ENCODE assay signal across 15 cellular contexts in the genomic region with DNA sequence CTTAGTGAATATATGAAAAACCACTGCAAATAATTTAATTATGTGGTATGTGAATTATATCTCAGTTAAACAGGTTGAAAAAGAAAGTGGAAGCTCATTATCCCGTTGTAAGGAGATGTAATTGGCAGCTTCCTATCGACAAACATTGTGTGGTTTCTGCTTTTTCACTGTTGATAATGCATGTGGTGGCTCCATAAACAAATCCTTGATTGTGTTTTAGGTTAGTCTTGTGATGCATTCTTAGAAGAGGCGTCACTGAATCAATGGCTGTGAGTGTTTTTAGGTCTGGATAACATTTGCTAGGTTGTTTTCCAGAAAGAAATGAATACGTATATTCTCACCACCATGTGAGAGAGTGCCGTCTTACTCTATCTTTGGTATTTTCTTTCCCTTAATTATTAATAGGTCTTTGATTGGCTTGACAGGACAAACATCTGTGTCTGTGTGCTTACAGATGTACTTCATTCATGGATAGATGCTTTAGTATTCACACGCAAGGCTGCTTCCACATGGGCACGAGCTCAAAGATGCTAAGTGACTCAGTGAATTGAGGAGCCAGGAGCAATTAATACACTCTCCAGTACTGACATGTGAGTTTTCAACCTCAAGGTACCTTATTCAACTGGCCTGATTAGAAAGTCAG.
"Had no signal": no experiment of that assay in that cellular context is flagged by ENCODE, and none has a peak within 500 bp of the region (broad histone marks: within the 10 kb centered on the region; RNA-seq: fewer than 3 reads in every experiment).

No MANE protein-coding gene starts in this region.

- H3K27ac ChIP-seq: body of pancreas, esophagus squamous epithelium, gastrocnemius medialis, hepatocyte, lower lobe of right lung, neutrophil, tibial nerve had no signal

- H3K4me2 ChIP-seq: hepatocyte had no signal

- DNase-seq: activated naive CD4-positive, alpha-beta T cell treated with anti-CD3 and anti-CD28 coated beads, Interleukin-2, amount 10 ng/mL, durations not matched to agents 7 days and 5 days; body of pancreas; central memory CD4-positive, alpha-beta T cell; effector memory CD8-positive, alpha-beta T cell; esophagus squamous epithelium; gastrocnemius medialis; lower lobe of right lung; naive thymus-derived CD4-positive, alpha-beta T cell; posterior cingulate gyrus; T-helper 17 cell had no signal

- H3K79me2 ChIP-seq: hepatocyte had no signal

- H3K36me3 ChIP-seq: gastrocnemius medialis, neutrophil had no signal

- H2AFZ ChIP-seq: hepatocyte had no signal

- ATAC-seq: activated CD4-positive, CD25-positive, alpha-beta regulatory T cell treated with anti-CD3 and anti-CD28 coated beads, Interleukin-2, amount 50 U/mL, for 24 hours; body of pancreas; effector memory CD8-positive, alpha-beta T cell; gastrocnemius medialis; lower lobe of right lung; naive thymus-derived CD4-positive, alpha-beta T cell; T-helper 17 cell had no signal

- H3K4me3 ChIP-seq: body of pancreas, esophagus squamous epithelium, gastrocnemius medialis, hepatocyte, lower lobe of right lung, skin epidermis, tibial nerve had no signal

- H3K9me3 ChIP-seq: body of pancreas, esophagus squamous epithelium, gastrocnemius medialis, lower lobe of right lung, neutrophil, tibial nerve had no signal

- H3K4me1 ChIP-seq: esophagus squamous epithelium, gastrocnemius medialis, tibial nerve had no signal

- H3K27me3 ChIP-seq: body of pancreas, esophagus squamous epithelium, gastrocnemius medialis, hepatocyte, neutrophil, tibial nerve had no signal
